In the genomic region with DNA sequence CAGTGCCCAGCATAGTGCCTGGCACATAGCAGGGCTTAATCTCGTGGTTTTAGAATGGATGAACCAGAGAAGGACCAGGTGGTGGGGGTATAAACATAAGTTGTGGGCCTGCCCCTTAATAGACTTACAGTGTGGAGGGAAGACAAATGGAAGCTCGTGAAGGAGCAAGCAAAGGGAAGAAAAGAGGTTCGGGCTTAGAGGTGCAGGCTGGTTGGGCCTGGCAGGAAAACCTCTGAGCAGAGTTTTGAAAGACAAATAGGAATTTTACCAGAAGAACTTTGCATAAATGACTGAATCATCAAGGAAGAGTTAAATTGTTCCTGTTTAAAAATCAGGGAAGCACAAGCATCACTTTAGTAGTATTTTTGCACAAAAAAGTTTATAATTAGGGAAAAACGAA, we compare ENCODE assay signal across 24 cellular contexts. TPM values are rescaled to one million over a fixed set of nuclear protein-coding genes. Genes with fewer than 3 reads are reported as not detected.
DNase-seq lines count a peak whose midpoint lies in the region; ATAC-seq and TF ChIP-seq lines count a peak whose summit lies in the region.
"Had no signal": no experiment of that assay in that cellular context is flagged by ENCODE, and none has a peak within 500 bp of the region (broad histone marks: within the 10 kb centered on the region; RNA-seq: fewer than 3 reads in every experiment).

No MANE protein-coding gene starts in this region.

- H3K4me1 ChIP-seq in CD4-positive, alpha-beta memory T cell (ENCODE audit: insufficient read depth, low read length) = peaks cover 29% of the 10 kb centered on the region
- peaks cover 3 to 32% of the 10 kb centered on the region in 2 donors for H3K4me1 ChIP-seq in ascending aorta
- H3K4me1 ChIP-seq in hepatocyte (ENCODE audit: insufficient read depth) = peaks cover 19% of the 10 kb centered on the region
- H3K4me1 ChIP-seq in skeletal muscle tissue (ENCODE audit: control insufficient read depth in 3 of 3, insufficient read depth in 3 of 3, low read length in 3 of 3) = peaks cover 19 to 26% (median 20%) of the 10 kb centered on the region in 3 donors

- WGBS in hepatocyte (ENCODE audit: low lambda C conversion rate, missing lambda C conversion rate) = 83% methylated on average over 4 of the region's 4 CpGs

- no peaks in the 10 kb centered on the region for H3K27me3 ChIP-seq in CD4-positive, alpha-beta memory T cell (ENCODE audit: insufficient read depth, low read length)
- H3K27me3 ChIP-seq in ascending aorta (no peaks in the 10 kb centered on the region), hepatocyte (no peaks in the 10 kb centered on the region), skeletal muscle tissue (ENCODE audit: control insufficient read depth in 3 of 3, insufficient read depth in 3 of 3, low read length in 3 of 3) (no peaks in the 10 kb centered on the region)
- H3K27me3 ChIP-seq: gastrocnemius medialis, SJCRH30 had no signal

- peak overlapping the region; percentile 87 for H3K4me2 ChIP-seq in hepatocyte

- no peak overlapping the region for H2AFZ ChIP-seq in hepatocyte

- H3K36me3 Mint-ChIP-seq in CD4-positive, alpha-beta memory T cell = peaks cover 27 to 37% of the 10 kb centered on the region in 2 donors

- no peaks in the 10 kb centered on the region for H3K9me3 ChIP-seq in CD4-positive, alpha-beta memory T cell (ENCODE audit: control insufficient read depth in 1 of 2, low read length in 2 of 2)
- no peaks in the 10 kb centered on the region for H3K9me3 ChIP-seq in ascending aorta
- no peaks in the 10 kb centered on the region for H3K9me3 ChIP-seq in hepatocyte (ENCODE audit: low read depth)
- no peaks in the 10 kb centered on the region for H3K9me3 ChIP-seq in skeletal muscle tissue (ENCODE audit: control insufficient read depth in 3 of 3, low read length in 3 of 3)
- H3K9me3 ChIP-seq: gastrocnemius medialis, left lung, SJCRH30 had no signal

- H3K36me3 ChIP-seq in CD4-positive, alpha-beta memory T cell (ENCODE audit: insufficient read depth, low read length) = peaks cover 4% of the 10 kb centered on the region
- H3K36me3 ChIP-seq in ascending aorta (peaks cover 38 to 62% of the 10 kb centered on the region in 2 donors), hepatocyte (replicated peaks; ENCODE audit: insufficient read depth, low read depth) (peaks cover 6% of the 10 kb centered on the region), skeletal muscle tissue (ENCODE audit: control insufficient read depth in 3 of 3, insufficient read depth in 3 of 3, low read length in 3 of 3) (peaks cover 13 to 28% (median 14%) of the 10 kb centered on the region in 3 donors)
- H3K36me3 ChIP-seq: cardiac muscle cell, SJCRH30 had no signal

- H3K9me2 ChIP-seq in hepatocyte (replicated peaks; ENCODE audit: insufficient read depth) = no peaks in the 10 kb centered on the region

- peak overlapping the region in 6 of 7 donors; percentile 46 to 84 (median 69) for H3K27ac Mint-ChIP-seq in CD4-positive, alpha-beta memory T cell
- H3K27ac Mint-ChIP-seq: activated B cell treated with CpG ODN at 0.5 μM for 24 hours; activated naive CD4-positive, alpha-beta T cell treated with anti-CD3 and anti-CD28 coated beads, Interleukin-2, amount 10 ng/mL, durations not matched to agents 7 days and 5 days; activated T-helper 1 cell treated with anti-CD3 and anti-CD28 coated beads, Interleukin-12 subunit alpha, Interleukin-12 subunit beta, Interleukin-2, Interleukin-4 antibody, amounts not matched to agents 30 ng/mL and 10 ng/mL and 1 ng/mL, durations not matched to agents 14 hours and 24 hours and 36 hours had no signal

- H3K4me1 Mint-ChIP-seq in CD4-positive, alpha-beta memory T cell = peaks cover 21 to 46% (median 29%) of the 10 kb centered on the region in 4 donors

- peak overlapping the region in 2 of 3 donors; percentile 8 to 38 for H3K9ac ChIP-seq in skeletal muscle tissue (ENCODE audit: low read depth in 1 of 3, low read length in 3 of 3)

- H3K4me3 Mint-ChIP-seq in CD4-positive, alpha-beta memory T cell = peak overlapping the region in 4 of 8 donors; percentile 8 to 49 (median 23)
- H3K4me3 Mint-ChIP-seq: activated B cell treated with CpG ODN at 0.5 μM for 24 hours; activated naive CD4-positive, alpha-beta T cell treated with anti-CD3 and anti-CD28 coated beads, Interleukin-2, amount 10 ng/mL, durations not matched to agents 7 days and 5 days; activated T-helper 1 cell treated with anti-CD3 and anti-CD28 coated beads, Interleukin-12 subunit alpha, Interleukin-12 subunit beta, Interleukin-2, Interleukin-4 antibody, amounts not matched to agents 30 ng/mL and 10 ng/mL and 1 ng/mL, durations not matched to agents 14 hours and 24 hours and 36 hours; dendritic cell treated with granulocyte-macrophage colony-stimulating factor and Interleukin-4, amounts not matched to agents 40 ng/mL and 50 ng/mL, for 4 days; naive thymus-derived CD8-positive, alpha-beta T cell had no signal

- peaks cover 50% of the 10 kb centered on the region for H4K20me1 ChIP-seq in hepatocyte (ENCODE audit: insufficient read depth, poor library complexity, severe bottlenecking)

- peaks cover 78% of the 10 kb centered on the region for H3K79me2 ChIP-seq in hepatocyte

- ATAC-seq in GM21576 (IDR thresholded peaks at IDR 0.05; ENCODE audit: unreplicated experiment) (no peak), HG03432 (IDR thresholded peaks at IDR 0.05; ENCODE audit: unreplicated experiment) (no peak)
- ATAC-seq: gastrocnemius medialis; naive thymus-derived CD8-positive, alpha-beta T cell had no signal

- intact Hi-C loops in CD4-positive, alpha-beta memory T cell (cut with micrococcal nuclease) = loop anchor here (5.0 kb wide), 3 partner anchors 52 to 602 kb away; partner anchors contain the start of gene CCSAP
- intact Hi-C loops in ascending aorta (cut with DNase I) = loop anchor here (5.0 kb wide), 4 partner anchors 122 to 347 kb away; no protein-coding TSS in a partner anchor

- no peak overlapping the region for H3K4me3 ChIP-seq in CD4-positive, alpha-beta memory T cell (ENCODE audit: low read length in 2 of 2)
- peak overlapping the region; percentile 27 to 97 for H3K4me3 ChIP-seq in ascending aorta
- H3K4me3 ChIP-seq in hepatocyte = no peak overlapping the region
- no peak overlapping the region for H3K4me3 ChIP-seq in skeletal muscle tissue (ENCODE audit: low read length in 3 of 3)
- H3K4me3 ChIP-seq: cardiac muscle cell, gastrocnemius medialis, left lung, SJCRH30 had no signal

- CTCF ChIA-PET in CD4-positive, alpha-beta memory T cell (lab: Charles Lee; ENCODE audit: partially characterized antibody) = interaction anchor here (1.4 to 9.0 kb wide), 2 partner anchors 91 to 488 kb away, joined by 4 to 166 read pairs; no protein-coding TSS in a partner anchor

- TF ChIP-seq CTCF in ascending aorta (IDR thresholded peaks at IDR 0.05) (no peak), hepatocyte (IDR thresholded peaks at IDR 0.05; ENCODE audit: poor library complexity) (no peak)

- H3K9me3 Mint-ChIP-seq in CD4-positive, alpha-beta memory T cell = no peaks in the 10 kb centered on the region
- H3K9me3 Mint-ChIP-seq: activated B cell treated with CpG ODN at 0.5 μM for 24 hours; activated naive CD4-positive, alpha-beta T cell treated with anti-CD3 and anti-CD28 coated beads, Interleukin-2, amount 10 ng/mL, durations not matched to agents 7 days and 5 days; activated T-helper 1 cell treated with anti-CD3 and anti-CD28 coated beads, Interleukin-12 subunit alpha, Interleukin-12 subunit beta, Interleukin-2, Interleukin-4 antibody, amounts not matched to agents 30 ng/mL and 10 ng/mL and 1 ng/mL, durations not matched to agents 14 hours and 24 hours and 36 hours; dendritic cell treated with granulocyte-macrophage colony-stimulating factor and Interleukin-4, amounts not matched to agents 40 ng/mL and 50 ng/mL, for 4 days; naive thymus-derived CD8-positive, alpha-beta T cell had no signal

- no peaks in the 10 kb centered on the region for H3K27me3 Mint-ChIP-seq in CD4-positive, alpha-beta memory T cell
- H3K27me3 Mint-ChIP-seq: activated naive CD4-positive, alpha-beta T cell treated with anti-CD3 and anti-CD28 coated beads, Interleukin-2, amount 10 ng/mL, durations not matched to agents 7 days and 5 days; dendritic cell treated with granulocyte-macrophage colony-stimulating factor and Interleukin-4, amounts not matched to agents 40 ng/mL and 50 ng/mL, for 4 days had no signal

- no peak for DNase-seq in CD4-positive, alpha-beta memory T cell
- no peak for DNase-seq in ascending aorta (ENCODE audit: low spot score in 2 of 2)
- DNase-seq in hepatocyte (ENCODE audit: low spot score) = no peak
- DNase-seq in NCI-H1930 (lab: John Stamatoyannopoulos, UW) = no peak
- DNase-seq in NK-92 (lab: John Stamatoyannopoulos, UW; ENCODE audit: unreplicated experiment) = no peak
- DNase-seq: activated B cell treated with CpG ODN at 0.5 μM for 24 hours; activated naive CD4-positive, alpha-beta T cell treated with anti-CD3 and anti-CD28 coated beads, Interleukin-2, amount 10 ng/mL, durations not matched to agents 7 days and 5 days; amygdala; COR-L47; gastrocnemius medialis; left lung; midbrain; naive thymus-derived CD8-positive, alpha-beta T cell; NCI-H1105; NCI-H187 treated with DMSO at 0.1 percent for 48 hours; NCI-H69; SJCRH30; stimulated activated CD4-positive, alpha-beta T cell treated with anti-CD3 and anti-CD28 coated beads, Interleukin-2, amount 100 ng/mL, for 48 hours had no signal

- no peak overlapping the region for H3K27ac ChIP-seq in CD4-positive, alpha-beta memory T cell (ENCODE audit: low read depth, low read length)
- H3K27ac ChIP-seq in ascending aorta (peak overlapping the region; percentile 96 to 97), hepatocyte (peak overlapping the region; percentile 100), skeletal muscle tissue (ENCODE audit: low read depth, low read length) (no peak overlapping the region)
- H3K27ac ChIP-seq: cardiac muscle cell, SJCRH30 had no signal

- POLR2A ChIA-PET in CD4-positive, alpha-beta memory T cell (lab: Charles Lee; ENCODE audit: partially characterized antibody) = no interaction called here

RNA-seq across cellular contexts. Expression of gene RHOU, which starts 4.5 kb away (rescaled TPM):
- total RNA-seq in CD4-positive, alpha-beta memory T cell = 1 to 10 TPM; 3.4 to 4.1 TPM
- under 1 TPM; 0.29 to 0.62 TPM for polyA plus RNA-seq in CD4-positive, alpha-beta memory T cell
- total RNA-seq in ascending aorta = 27.7 TPM
- 122 and 124 TPM in 2 replicates for total RNA-seq in hepatocyte
- polyA plus RNA-seq in hepatocyte = 70.5 and 72.5 TPM in 2 replicates
- 16.7 TPM for total RNA-seq in skeletal muscle tissue

Comparison
In these comparisons a context has a peak if more than half of its experiments do, and no peak if none do; other contexts are left out.
1. H3K27ac ChIP-seq: peak in ascending aorta (2 of 2) and hepatocyte (single experiment); none in CD4-positive, alpha-beta memory T cell (single experiment) and skeletal muscle tissue (single experiment).
2. H3K4me3 ChIP-seq: peak in ascending aorta (2 of 2); none in CD4-positive, alpha-beta memory T cell (0 of 2), hepatocyte (single experiment) and skeletal muscle tissue (0 of 3).